1 cellular context compared by ENCODE assay signal in genomic region chr1:201374376-201374775, GRCh38.
TF ChIP-seq lines count a peak whose summit lies in the region.

No MANE protein-coding gene starts in this region.

TF ChIP-seq in H1, 55 proteins besides CTCF, POLR2A, EP300 and RAD21:
- TF ChIP-seq RBBP5 (IDR thresholded peaks at IDR 0.05; ENCODE audit: borderline replicate concordance, low read depth, low read length) (no peak), JUND (IDR thresholded peaks at IDR 0.05; ENCODE audit: low read length) (no peak), CBX5 (IDR thresholded peaks at IDR 0.05; ENCODE audit: low read depth, low read length) (no peak), TAF1 (IDR thresholded peaks at IDR 0.05; ENCODE audit: low read depth, low read length) (no peak), HDAC2 (IDR thresholded peaks at IDR 0.05; ENCODE audit: borderline replicate concordance in 1 of 2, low read depth in 2 of 2, low read length in 2 of 2) (no peak), CHD1 (IDR thresholded peaks at IDR 0.05; ENCODE audit: low read depth, low read length) (no peak), YY1 (IDR thresholded peaks at IDR 0.05; ENCODE audit: low read depth, low read length) (no peak), KDM4A (IDR thresholded peaks at IDR 0.05; ENCODE audit: low read depth, low read length, severe bottlenecking) (no peak), BCL11A (IDR thresholded peaks at IDR 0.05; ENCODE audit: low read depth in 2 of 2, low read length in 2 of 2) (no peak), MAX (IDR thresholded peaks at IDR 0.05) (no peak), BACH1 (IDR thresholded peaks at IDR 0.05; ENCODE audit: low read length) (no peak), BRCA1 (IDR thresholded peaks at IDR 0.05; ENCODE audit: low read depth, low read length) (no peak), RFX5 (IDR thresholded peaks at IDR 0.05; ENCODE audit: borderline replicate concordance, low read depth, low read length) (no peak), RNF2 (IDR thresholded peaks at IDR 0.05; ENCODE audit: borderline replicate concordance, low read depth, low read length, missing control alignments, poor library complexity, severe bottlenecking) (no peak), ASH2L (IDR thresholded peaks at IDR 0.05; ENCODE audit: low read length) (no peak), SAP30 (IDR thresholded peaks at IDR 0.05; ENCODE audit: insufficient read depth, insufficient replicate concordance, low read length) (no peak)
